23 cellular contexts compared by ENCODE assay signal in the genomic region with DNA sequence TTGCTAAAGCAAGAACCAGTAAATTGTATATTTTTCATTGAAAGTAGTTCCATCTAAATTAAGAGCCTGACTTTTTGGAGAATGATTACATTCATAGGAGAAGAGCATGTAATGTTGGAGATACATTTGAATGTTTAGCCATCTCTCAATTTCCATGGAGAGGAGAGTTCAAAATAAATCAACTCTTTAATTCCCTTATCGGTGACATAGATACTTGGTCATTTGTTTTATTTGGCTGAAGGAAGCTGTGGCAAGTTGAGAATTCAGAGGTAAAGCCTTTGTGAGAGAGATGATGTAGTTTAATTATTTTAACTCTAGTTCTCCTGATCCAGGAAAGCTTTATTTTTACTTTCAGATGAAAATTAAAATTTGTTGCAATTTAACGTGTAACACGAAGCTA.
"Had no signal": no experiment of that assay in that cellular context is flagged by ENCODE, and none has a peak within 500 bp of the region (broad histone marks: within the 10 kb centered on the region; RNA-seq: fewer than 3 reads in every experiment).

No MANE protein-coding gene starts in this region.

- H3K4me3 Mint-ChIP-seq: activated naive CD4-positive, alpha-beta T cell treated with anti-CD3 and anti-CD28 coated beads, Interleukin-2, amount 50 U/mL, for 24 hours; activated T-cell treated with anti-CD3 and anti-CD28 coated beads, Interleukin-2, amount 50 U/mL, for 72 hours had no signal

- H3K27ac ChIP-seq: SJSA1, VCaP had no signal

- DNase-seq: activated CD4-positive, alpha-beta T cell treated with anti-CD3 and anti-CD28 coated beads, Interleukin-2, amount 50 U/mL, for 1 hour; activated CD4-positive, CD25-positive, alpha-beta regulatory T cell; activated CD8-positive, alpha-beta memory T cell treated with anti-CD3 and anti-CD28 coated beads, Interleukin-2, amount 50 U/mL, for 4 hours; activated CD8-positive, alpha-beta T cell treated with anti-CD3 and anti-CD28 coated beads for 36 hours; activated T-cell treated with anti-CD3 and anti-CD28 coated beads, Interleukin-2, amount 50 U/mL, for 72 hours; amygdala; caudate nucleus; Karpas-422; MM.1S; NCI-H1105; NCI-H1436; NCI-H1694 treated with DMSO at 0.1 percent for 48 hours; NCI-H2029 treated with DMSO at 0.1 percent for 48 hours; NCI-H345; NCI-H510A treated with DMSO at 0.1 percent for 48 hours; PC-3; SHP77; T-cell; T-helper 2 cell; T1000 had no signal

- H3K36me3 ChIP-seq: SJSA1 had no signal

- H3K4me1 ChIP-seq: SJSA1 had no signal

- H3K27me3 ChIP-seq: SJSA1 had no signal

- H3K4me3 ChIP-seq: SJSA1 had no signal

- H3K9me3 Mint-ChIP-seq: activated CD8-positive, alpha-beta T cell treated with anti-CD3 and anti-CD28 coated beads for 36 hours; activated naive CD4-positive, alpha-beta T cell treated with anti-CD3 and anti-CD28 coated beads, Interleukin-2, amount 50 U/mL, for 24 hours; activated T-cell treated with anti-CD3 and anti-CD28 coated beads, Interleukin-2, amount 50 U/mL, for 72 hours; T-cell had no signal

- ATAC-seq: activated CD8-positive, alpha-beta T cell treated with anti-CD3 and anti-CD28 coated beads for 36 hours; activated T-cell treated with anti-CD3 and anti-CD28 coated beads, Interleukin-2, amount 50 U/mL, for 72 hours; PC-3 had no signal

- H3K27ac Mint-ChIP-seq: activated CD8-positive, alpha-beta T cell treated with anti-CD3 and anti-CD28 coated beads for 36 hours; activated naive CD4-positive, alpha-beta T cell treated with anti-CD3 and anti-CD28 coated beads, Interleukin-2, amount 50 U/mL, for 24 hours; activated T-cell treated with anti-CD3 and anti-CD28 coated beads, Interleukin-2, amount 50 U/mL, for 72 hours; T-cell had no signal

- H3K36me3 Mint-ChIP-seq: activated naive CD4-positive, alpha-beta T cell treated with anti-CD3 and anti-CD28 coated beads, Interleukin-2, amount 50 U/mL, for 24 hours; T-cell had no signal

- H3K9me3 ChIP-seq: SJSA1 had no signal

- H3K27me3 Mint-ChIP-seq: activated CD8-positive, alpha-beta T cell treated with anti-CD3 and anti-CD28 coated beads for 36 hours; activated naive CD4-positive, alpha-beta T cell treated with anti-CD3 and anti-CD28 coated beads, Interleukin-2, amount 50 U/mL, for 24 hours; T-cell had no signal
